ENCODE assay signal across 8 cellular contexts in genomic region chr14:105488781-105489606, GRCh38. TPM values are rescaled to one million over a fixed set of nuclear protein-coding genes. Genes with fewer than 3 reads are reported as not detected.
DNase-seq lines count a peak whose midpoint lies in the region; ATAC-seq and TF ChIP-seq lines count a peak whose summit lies in the region.

No MANE protein-coding gene starts in this region.

- no peak for DNase-seq in GM12864 (ENCODE audit: low read depth)
- DNase-seq in SJCRH30: no peak
- DNase-seq in heart right ventricle: peak; percentile 31 to 33
- no peak for DNase-seq in gastrocnemius medialis
- DNase-seq in hepatic stellate cell (ENCODE audit: low spot score): no peak
- no peak for DNase-seq in UCSD-AML1 (lab: John Stamatoyannopoulos, UW; ENCODE audit: unreplicated experiment)

- in situ Hi-C loops in gastrocnemius medialis (cut with MboI; ENCODE audit: low sequenced_read_pairs in 4 of 4): loop anchor here in 1 of 4 donors (25.0 kb wide), 1 partner anchor 127 kb away; no protein-coding TSS in a partner anchor

- no peak for ATAC-seq in heart right ventricle
- no peak for ATAC-seq in gastrocnemius medialis
- ATAC-seq in HG03159 (IDR thresholded peaks at IDR 0.05; ENCODE audit: unreplicated experiment): no peak
- no peak for ATAC-seq in GM18517 (IDR thresholded peaks at IDR 0.05; ENCODE audit: unreplicated experiment)

- H3K27me3 ChIP-seq in SJCRH30: no peaks in the 10 kb centered on the region
- H3K27me3 ChIP-seq in heart right ventricle: peaks cover 0 to 23% (median 0%) of the 10 kb centered on the region in 7 donors
- peaks cover 0 to 15% (median 5%) of the 10 kb centered on the region in 3 donors for H3K27me3 ChIP-seq in gastrocnemius medialis

- H3K4me1 ChIP-seq in SJCRH30 (peaks cover 19% of the 10 kb centered on the region; the same call in 1 of the 2 replicates), heart right ventricle (peaks cover 49 to 79% (median 71%) of the 10 kb centered on the region in 9 donors), gastrocnemius medialis (peaks cover 23 to 31% of the 10 kb centered on the region in 2 donors)

- 51 to 55% methylated on average over 21 of the region's 21 CpGs for WGBS in heart right ventricle, 2 donors

- no peak for TF ChIP-seq CTCF in GM12864 (IDR thresholded peaks at IDR 0.05; ENCODE audit: low read depth, low read length, missing control alignments)
- TF ChIP-seq CTCF in heart right ventricle (IDR thresholded peaks at IDR 0.05): no peak
- no peak for TF ChIP-seq CTCF in gastrocnemius medialis (IDR thresholded peaks at IDR 0.05 in 4 of 5, conservative IDR thresholded peaks at IDR 0.05 in 1 of 5)

- H3K36me3 ChIP-seq in SJCRH30 (no peaks in the 10 kb centered on the region; the same call in 1 of the 2 replicates), heart right ventricle (peaks cover 0 to 5% (median 0%) of the 10 kb centered on the region in 9 donors), gastrocnemius medialis (no peaks in the 10 kb centered on the region)

- no peaks in the 10 kb centered on the region for H3K9me3 ChIP-seq in SJCRH30 (replicated peaks)
- no peaks in the 10 kb centered on the region for H3K9me3 ChIP-seq in heart right ventricle
- H3K9me3 ChIP-seq in gastrocnemius medialis: no peaks in the 10 kb centered on the region

- intact Hi-C loops in heart right ventricle (cut with DNase I) (loop anchor here in 6 of 10 donors (1.0 to 10.0 kb wide), 7 partner anchors 40 to 294 kb away; partner anchors contain the start of genes MTA1 (in 1 of the 6) and TEX22 (in 1 of the 6)), gastrocnemius medialis (cut with DNase I; ENCODE audit: low total_unique reads) (no loop called here)

- H3K4me3 ChIP-seq in GM12864 (ENCODE audit: low read depth, low read length) (peak overlapping the region; percentile 85), SJCRH30 (peak overlapping the region; percentile 59), heart right ventricle (peak overlapping the region in 9 of 10 donors; percentile 47 to 89 (median 69)), gastrocnemius medialis (peak overlapping the region in 2 of 4 donors; percentile 67 to 72)

- H3K27ac ChIP-seq in SJCRH30: peak overlapping the region; percentile 44
- peak overlapping the region in 9 of 10 donors; percentile 94 to 100 (median 97) for H3K27ac ChIP-seq in heart right ventricle
- peak overlapping the region; percentile 81 to 93 (median 86) for H3K27ac ChIP-seq in gastrocnemius medialis

- no peak for TF ChIP-seq POLR2A in gastrocnemius medialis (IDR thresholded peaks at IDR 0.05)

RNA-seq across cellular contexts. Expression of gene TEDC1, which starts 2.1 kb away (rescaled TPM):
- 30.9 and 37.4 TPM in 2 replicates for total RNA-seq in SJCRH30 (2014; rRNA removed; shearing (Covaris generic))
- total RNA-seq in heart right ventricle (1 to 10 TPM; 2.3 to 5.2 (median 4.2) TPM), gastrocnemius medialis (1 to 10 TPM in 2 of 4 donors, under 1 TPM in 2; 0.97 to 4.2 (median 2.2) TPM)
- 10 to 100 TPM in 1 of 2 donors, 1 to 10 TPM in 1; 8.4 to 10.0 TPM for polyA plus RNA-seq in heart right ventricle

RNA-seq across cellular contexts. Expression of gene CRIP1, which starts 2.3 kb away (rescaled TPM):
- total RNA-seq in SJCRH30 (2014; rRNA removed; shearing (Covaris generic)): 0.14 TPM in 1 of 2 replicates, not detected in the other
- total RNA-seq in heart right ventricle: 100 to 1,000 TPM in 1 of 10 donors, 10 to 100 TPM in 9; 34.0 to 131 (median 51.0) TPM
- polyA plus RNA-seq in heart right ventricle: 100 to 1,000 TPM; 149 to 170 TPM
- 1 to 10 TPM; 2.6 to 7.6 (median 5.3) TPM for total RNA-seq in gastrocnemius medialis

RNA-seq across cellular contexts. Expression of gene CRIP2, which starts 14.4 kb away (rescaled TPM):
- total RNA-seq in SJCRH30 (2014; rRNA removed; shearing (Covaris generic)): 68.2 and 71.7 TPM in 2 replicates
- total RNA-seq in heart right ventricle (1,000 to 10,000 TPM in 3 of 10 donors, 100 to 1,000 TPM in 7; 731 to 1,223 (median 884) TPM), gastrocnemius medialis (10 to 100 TPM; 31.4 to 47.1 (median 38.8) TPM)
- polyA plus RNA-seq in heart right ventricle: 1,000 to 10,000 TPM; 1,120 to 1,194 TPM

RNA-seq across cellular contexts. Expression of gene TMEM121, which starts 37.4 kb away (rescaled TPM):
- total RNA-seq in SJCRH30 (2014; rRNA removed; shearing (Covaris generic)): 4.4 and 4.8 TPM in 2 replicates
- total RNA-seq in heart right ventricle (1 to 10 TPM in 8 of 10 donors, under 1 TPM in 2; 0.93 to 2.3 (median 1.7) TPM), gastrocnemius medialis (1 to 10 TPM in 2 of 4 donors, not detected in 2; 1.1 to 1.2 TPM)
- 1 to 10 TPM; 1.3 to 2.6 TPM for polyA plus RNA-seq in heart right ventricle

Comparison
In these comparisons a context has a peak if more than half of its experiments do, and no peak if none do; other contexts are left out.
1. DNase-seq: peak in heart right ventricle (2 of 2); none in GM12864 (single experiment), SJCRH30 (0 of 2), gastrocnemius medialis (0 of 2), hepatic stellate cell (single experiment) and UCSD-AML1 (single experiment).
2. H3K27ac ChIP-seq: peak in every context shown above with its lines; median percentile 97 in heart right ventricle; 86 in gastrocnemius medialis; 44 in SJCRH30.
3. RNA of gene CRIP1, which starts 2.3 kb away (total RNA-seq): 34.0 to 131 TPM in heart right ventricle; 2.6 to 7.6 TPM in gastrocnemius medialis and 0.14 TPM in SJCRH30; every median in the first group is over 4 times any median in the second.
4. RNA of gene CRIP2, which starts 14.4 kb away (total RNA-seq): 731 to 1,223 TPM in heart right ventricle; 68.2 to 71.7 TPM in SJCRH30 and 31.4 to 47.1 TPM in gastrocnemius medialis; every median in the first group is over 10 times any median in the second.